In the genomic region with DNA sequence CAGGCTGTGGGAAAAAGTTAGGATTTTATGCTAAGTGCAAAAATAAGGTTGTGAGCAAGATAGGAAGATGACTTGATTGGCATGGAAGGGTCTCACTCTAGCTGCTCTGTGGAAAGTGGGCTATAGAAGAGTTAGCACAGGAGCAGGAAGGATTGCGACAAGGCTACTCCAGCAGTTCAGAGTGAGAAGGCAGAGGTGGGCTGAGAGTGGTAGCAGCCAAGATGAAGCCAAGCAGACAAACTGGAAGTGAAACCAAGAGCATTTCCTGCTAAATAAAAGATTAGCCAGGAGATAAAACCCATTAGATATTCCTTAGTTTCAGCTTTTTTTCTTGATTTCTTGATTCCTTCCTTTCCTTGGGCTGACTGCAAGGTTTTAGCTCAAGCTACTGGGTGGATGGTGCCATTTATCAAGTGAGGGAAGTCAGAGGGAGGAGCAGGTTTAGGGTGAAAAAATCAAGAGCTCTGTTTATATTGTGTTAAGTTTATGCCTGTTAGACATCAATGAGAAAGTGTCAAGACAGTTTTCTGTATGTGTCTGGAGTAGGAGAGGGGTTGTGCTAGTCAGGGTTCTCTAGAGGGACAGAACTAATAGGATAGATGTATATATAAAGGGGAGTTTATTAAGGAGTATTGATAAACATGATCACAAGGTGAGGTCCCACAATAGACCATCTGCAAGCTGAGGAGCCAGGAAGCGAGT, we compare ENCODE assay signal across 11 cellular contexts. TPM values are rescaled to one million over a fixed set of nuclear protein-coding genes. Genes with fewer than 3 reads are reported as not detected.
A peak's percentile ranks its signal among the peaks of the same experiment; 100 is the strongest.
DNase-seq lines count a peak whose midpoint lies in the region; ATAC-seq and TF ChIP-seq lines count a peak whose summit lies in the region.
"Had no signal": no experiment of that assay in that cellular context is flagged by ENCODE, and none has a peak within 500 bp of the region (broad histone marks: within the 10 kb centered on the region; RNA-seq: fewer than 3 reads in every experiment).

No MANE protein-coding gene starts in this region.

- TF ChIP-seq CTCF in esophagus muscularis mucosa (IDR thresholded peaks at IDR 0.05) (no peak), dorsolateral prefrontal cortex (IDR thresholded peaks at IDR 0.05 in 54 of 56, conservative IDR thresholded peaks at IDR 0.05 in 2 of 56; ENCODE audit: low read depth in 1 of 56, partially characterized antibody in 56 of 56) (no peak)
- no peak for TF ChIP-seq CTCF in CD8-positive, alpha-beta T cell (IDR thresholded peaks at IDR 0.05)

- no peak overlapping the region for H3K27ac Mint-ChIP-seq in CD8-positive, alpha-beta T cell
- H3K27ac Mint-ChIP-seq: activated CD4-positive, alpha-beta T cell treated with anti-CD3 and anti-CD28 coated beads, Interleukin-2, amount 10 ng/mL, durations not matched to agents 24 days and 14 days had no signal

- no peaks in the 10 kb centered on the region for H3K27me3 ChIP-seq in esophagus muscularis mucosa
- H3K27me3 ChIP-seq in dorsolateral prefrontal cortex = no peaks in the 10 kb centered on the region
- H3K27me3 ChIP-seq in CD8-positive, alpha-beta T cell (ENCODE audit: insufficient read depth, low read length) = no peaks in the 10 kb centered on the region
- H3K27me3 ChIP-seq: ascending aorta had no signal

- ATAC-seq in GM18519 (IDR thresholded peaks at IDR 0.05; ENCODE audit: low FRiP score, unreplicated experiment) = peak; percentile 56
- ATAC-seq in GM21528 (IDR thresholded peaks at IDR 0.05; ENCODE audit: low FRiP score, unreplicated experiment) = peak; percentile 90
- peak; percentile 89 for ATAC-seq in HG03354 (IDR thresholded peaks at IDR 0.05; ENCODE audit: poor library complexity, severe bottlenecking, unreplicated experiment)
- no peak for ATAC-seq in CD8-positive, alpha-beta T cell

- peaks cover 2% of the 10 kb centered on the region for H3K27me3 Mint-ChIP-seq in CD8-positive, alpha-beta T cell (ENCODE audit: low read depth)

- H3K4me3 ChIP-seq in esophagus muscularis mucosa = no peak overlapping the region
- H3K4me3 ChIP-seq in dorsolateral prefrontal cortex = no peak overlapping the region
- no peak overlapping the region for H3K4me3 ChIP-seq in CD8-positive, alpha-beta T cell (ENCODE audit: low read depth, low read length)
- H3K4me3 ChIP-seq: ascending aorta had no signal

- H3K4me3 Mint-ChIP-seq in CD8-positive, alpha-beta T cell = no peak overlapping the region
- H3K4me3 Mint-ChIP-seq: activated CD4-positive, alpha-beta T cell treated with anti-CD3 and anti-CD28 coated beads, Interleukin-2, amount 10 ng/mL, durations not matched to agents 24 days and 14 days had no signal

- TF ChIP-seq POLR2A in esophagus muscularis mucosa (IDR thresholded peaks at IDR 0.05; ENCODE audit: low read depth) = no peak

- H3K27ac ChIP-seq in esophagus muscularis mucosa (replicated peaks in 1 of 4) (no peak overlapping the region), dorsolateral prefrontal cortex (no peak overlapping the region)
- H3K27ac ChIP-seq in CD8-positive, alpha-beta T cell (ENCODE audit: low read depth, low read length) = no peak overlapping the region
- H3K27ac ChIP-seq: ascending aorta had no signal

- TF ChIP-seq EP300 in esophagus muscularis mucosa (IDR thresholded peaks at IDR 0.05) = no peak

- no peaks in the 10 kb centered on the region for H3K36me3 Mint-ChIP-seq in CD8-positive, alpha-beta T cell

- intact Hi-C loops in esophagus muscularis mucosa (cut with DNase I) (no loop called here), dorsolateral prefrontal cortex (cut with DNase I) (no loop called here)
- intact Hi-C loops in CD8-positive, alpha-beta T cell (cut with DNase I, micrococcal nuclease) = no loop called here

- H3K36me3 ChIP-seq in esophagus muscularis mucosa = no peaks in the 10 kb centered on the region
- no peaks in the 10 kb centered on the region for H3K36me3 ChIP-seq in CD8-positive, alpha-beta T cell (ENCODE audit: insufficient read depth, low read length)
- H3K36me3 ChIP-seq: ascending aorta had no signal

- no peaks in the 10 kb centered on the region for H3K4me1 Mint-ChIP-seq in CD8-positive, alpha-beta T cell (ENCODE audit: low read depth)
- H3K4me1 Mint-ChIP-seq: activated CD4-positive, alpha-beta T cell treated with anti-CD3 and anti-CD28 coated beads, Interleukin-2, amount 10 ng/mL, durations not matched to agents 24 days and 14 days had no signal

- no peaks in the 10 kb centered on the region for H3K9me3 Mint-ChIP-seq in CD8-positive, alpha-beta T cell
- H3K9me3 Mint-ChIP-seq: activated CD4-positive, alpha-beta T cell treated with anti-CD3 and anti-CD28 coated beads, Interleukin-2, amount 10 ng/mL, durations not matched to agents 24 days and 14 days had no signal

- no peaks in the 10 kb centered on the region for H3K4me1 ChIP-seq in esophagus muscularis mucosa
- no peaks in the 10 kb centered on the region for H3K4me1 ChIP-seq in CD8-positive, alpha-beta T cell (ENCODE audit: insufficient read depth, low read length)
- H3K4me1 ChIP-seq: ascending aorta had no signal

- H3K9me3 ChIP-seq in esophagus muscularis mucosa = no peaks in the 10 kb centered on the region
- no peaks in the 10 kb centered on the region for H3K9me3 ChIP-seq in CD8-positive, alpha-beta T cell (ENCODE audit: low read length)
- H3K9me3 ChIP-seq: ascending aorta had no signal

- CTCF ChIA-PET in CD8-positive, alpha-beta T cell (lab: Charles Lee) = interaction anchor here (0.8 to 1.1 kb wide), 2 partner anchors 100 to 111 kb away, joined by 3 read pairs; no protein-coding TSS in a partner anchor

- WGBS in esophagus muscularis mucosa = 70% methylated on average over 2 of the region's 2 CpGs

- peak; percentile 80 for DNase-seq in esophagus muscularis mucosa (ENCODE audit: extremely low spot score)
- no peak for DNase-seq in EL
- no peak for DNase-seq in dorsolateral prefrontal cortex
- DNase-seq in CD8-positive, alpha-beta T cell = no peak
- DNase-seq in activated CD4-positive, alpha-beta T cell treated with anti-CD3 and anti-CD28 coated beads, Interleukin-2, amount 50 U/mL, for 1 hour = no peak
- DNase-seq: activated CD4-positive, alpha-beta T cell treated with anti-CD3 and anti-CD28 coated beads, Interleukin-2, amount 10 ng/mL, durations not matched to agents 24 days and 14 days; NCI-H774 had no signal

- POLR2A ChIA-PET in CD8-positive, alpha-beta T cell (lab: Charles Lee) = interaction anchor here (0.9 kb wide), 1 partner anchor 33 kb away, joined by 3 read pairs; a partner anchor contains a TSS

RNA-seq across cellular contexts. Expression of a gene that starts 33.1 kb away (rescaled TPM):
- total RNA-seq in esophagus muscularis mucosa (10 to 100 TPM; 44.8 to 64.8 (median 45.2) TPM), dorsolateral prefrontal cortex (100 to 1,000 TPM in 4 of 120 experiments, 10 to 100 TPM in 116; 55.9 to 109 (median 75.5) TPM)
- 100 to 1,000 TPM; 105 to 109 TPM for total RNA-seq in CD8-positive, alpha-beta T cell
